14 cellular contexts compared by ENCODE assay signal in the genomic region with DNA sequence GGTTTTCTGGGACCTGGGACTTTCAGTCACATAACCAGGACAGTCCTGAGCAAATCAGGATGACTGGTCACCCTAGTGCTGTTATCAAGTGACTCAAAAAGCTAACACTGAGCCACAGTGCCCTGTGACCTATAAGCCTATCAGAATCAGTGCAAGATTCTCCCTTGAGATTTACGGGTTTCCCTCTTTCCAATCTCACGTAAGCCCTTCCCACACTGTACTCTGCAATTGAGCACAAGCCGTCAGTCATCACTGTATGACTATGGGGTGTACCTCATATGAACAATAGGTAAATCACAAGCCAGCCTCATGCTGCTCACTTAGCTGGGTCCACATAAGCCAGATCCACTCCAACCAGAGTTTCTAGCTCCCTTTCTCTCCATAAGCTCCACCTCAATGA. TPM values are rescaled to one million over a fixed set of nuclear protein-coding genes. Genes with fewer than 3 reads are reported as not detected.
DNase-seq lines count a peak whose midpoint lies in the region; ATAC-seq and TF ChIP-seq lines count a peak whose summit lies in the region.
"Had no signal": no experiment of that assay in that cellular context is flagged by ENCODE, and none has a peak within 500 bp of the region (broad histone marks: within the 10 kb centered on the region; RNA-seq: fewer than 3 reads in every experiment).

No MANE protein-coding gene starts in this region.

- H3K27ac Mint-ChIP-seq in activated naive CD8-positive, alpha-beta T cell treated with anti-CD3 and anti-CD28 coated beads, Interleukin-2, amount 50 U/mL, for 24 hours: no peak overlapping the region
- no peak overlapping the region for H3K27ac Mint-ChIP-seq in activated naive CD8-positive, alpha-beta T cell treated with anti-CD3 and anti-CD28 coated beads for 36 hours

- no peaks in the 10 kb centered on the region for H3K9me3 ChIP-seq in upper lobe of right lung

- no peak for DNase-seq in activated naive CD8-positive, alpha-beta T cell treated with anti-CD3 and anti-CD28 coated beads, Interleukin-2, amount 50 U/mL, for 24 hours
- no peak for DNase-seq in activated naive CD8-positive, alpha-beta T cell treated with anti-CD3 and anti-CD28 coated beads for 36 hours
- DNase-seq in upper lobe of right lung: no peak
- DNase-seq in hypothalamus (lab: John Stamatoyannopoulos, UW): no peak
- DNase-seq in NCI-H2171 treated with DMSO at 0.1 percent for 48 hours (lab: John Stamatoyannopoulos, UW): no peak
- DNase-seq in NCI-H1105 treated with DMSO at 0.1 percent for 48 hours (lab: John Stamatoyannopoulos, UW): no peak
- DNase-seq: activated CD4-positive, alpha-beta T cell treated with anti-CD3 and anti-CD28 coated beads for 1 hour; NCI-H1694 had no signal

- H3K9me3 Mint-ChIP-seq in activated naive CD8-positive, alpha-beta T cell treated with anti-CD3 and anti-CD28 coated beads, Interleukin-2, amount 50 U/mL, for 24 hours: peaks cover 9% of the 10 kb centered on the region
- H3K9me3 Mint-ChIP-seq in activated naive CD8-positive, alpha-beta T cell treated with anti-CD3 and anti-CD28 coated beads for 36 hours: peaks cover 2% of the 10 kb centered on the region

- H3K36me3 Mint-ChIP-seq in activated naive CD8-positive, alpha-beta T cell treated with anti-CD3 and anti-CD28 coated beads, Interleukin-2, amount 50 U/mL, for 24 hours (ENCODE audit: low read depth): no peaks in the 10 kb centered on the region
- no peaks in the 10 kb centered on the region for H3K36me3 Mint-ChIP-seq in activated naive CD8-positive, alpha-beta T cell treated with anti-CD3 and anti-CD28 coated beads for 36 hours

- H3K27me3 Mint-ChIP-seq in activated naive CD8-positive, alpha-beta T cell treated with anti-CD3 and anti-CD28 coated beads, Interleukin-2, amount 50 U/mL, for 24 hours: no peaks in the 10 kb centered on the region
- H3K27me3 Mint-ChIP-seq in activated naive CD8-positive, alpha-beta T cell treated with anti-CD3 and anti-CD28 coated beads for 36 hours: peaks cover 5% of the 10 kb centered on the region

- H3K36me3 ChIP-seq in upper lobe of right lung: no peaks in the 10 kb centered on the region

- TF ChIP-seq CTCF in upper lobe of right lung (IDR thresholded peaks at IDR 0.05): no peak

- peaks cover 3% of the 10 kb centered on the region for H3K4me1 Mint-ChIP-seq in activated naive CD8-positive, alpha-beta T cell treated with anti-CD3 and anti-CD28 coated beads, Interleukin-2, amount 50 U/mL, for 24 hours
- peaks cover 5% of the 10 kb centered on the region for H3K4me1 Mint-ChIP-seq in activated naive CD8-positive, alpha-beta T cell treated with anti-CD3 and anti-CD28 coated beads for 36 hours

- no peaks in the 10 kb centered on the region for H3K27me3 ChIP-seq in upper lobe of right lung

- no peak overlapping the region for H3K4me3 ChIP-seq in upper lobe of right lung

- peak; percentile 76 for ATAC-seq in activated naive CD8-positive, alpha-beta T cell treated with anti-CD3 and anti-CD28 coated beads, Interleukin-2, amount 50 U/mL, for 24 hours
- ATAC-seq in HG02571 (IDR thresholded peaks at IDR 0.05; ENCODE audit: unreplicated experiment) (peak; percentile 78), HG03378 (IDR thresholded peaks at IDR 0.05; ENCODE audit: unreplicated experiment) (peak; percentile 78), upper lobe of right lung (peak; percentile 50)
- ATAC-seq: Right ventricle myocardium inferior had no signal

- intact Hi-C loops in upper lobe of right lung (cut with DNase I): no loop called here

- no peak overlapping the region for H3K27ac ChIP-seq in upper lobe of right lung

- no peaks in the 10 kb centered on the region for H3K4me1 ChIP-seq in upper lobe of right lung

- H3K4me3 Mint-ChIP-seq in activated naive CD8-positive, alpha-beta T cell treated with anti-CD3 and anti-CD28 coated beads, Interleukin-2, amount 50 U/mL, for 24 hours: no peak overlapping the region
- no peak overlapping the region for H3K4me3 Mint-ChIP-seq in activated naive CD8-positive, alpha-beta T cell treated with anti-CD3 and anti-CD28 coated beads for 36 hours

RNA-seq across cellular contexts. Expression of a gene that starts 21.0 kb away (rescaled TPM):
- total RNA-seq in activated naive CD8-positive, alpha-beta T cell treated with anti-CD3 and anti-CD28 coated beads for 36 hours: not detected
- 197 TPM for total RNA-seq in upper lobe of right lung
- total RNA-seq: astrocyte, kidney epithelial cell, osteoblast, Right ventricle myocardium inferior had no signal

Comparison
In these comparisons a context has a peak if more than half of its experiments do, and no peak if none do; other contexts are left out.
1. RNA of a gene that starts 21.0 kb away (total RNA-seq): 197 TPM in upper lobe of right lung (single experiment); not detected in activated naive CD8-positive, alpha-beta T cell treated with anti-CD3 and anti-CD28 coated beads for 36 hours; every median in the first group is over 100 times any median in the second.
2. Peak in every context shown above with its lines, with median percentiles within 50 percentile points of each other: ATAC-seq.